Comparison of ENCODE assay signal across 8 cellular contexts in genomic region chr12:6873094-6874006, GRCh38. TPM values are rescaled to one million over a fixed set of nuclear protein-coding genes. Genes with fewer than 3 reads are reported as not detected.
DNase-seq lines count a peak whose midpoint lies in the region; ATAC-seq and TF ChIP-seq lines count a peak whose summit lies in the region.

Gene SPSB2 (minus strand): TSS chr12:6873303. CDS start chr12:6872901, 402 bp downstream.

- TF ChIP-seq CTCF in C4-2B (conservative IDR thresholded peaks at IDR 0.05) (no peak), left lung (IDR thresholded peaks at IDR 0.05) (no peak)

- H3K4me1 ChIP-seq in left lung, result peaks cover 26 to 53% of the 10 kb centered on the region in 2 donors

- H3K9me3 ChIP-seq in left lung, result no peaks in the 10 kb centered on the region

- H3K4me3 ChIP-seq in left lung, result peak within 1 kb of the TSS; percentile 74 to 82

- no peaks in the 10 kb centered on the region for H3K27me3 ChIP-seq in left lung

- peak within 1 kb of the TSS; percentile 67 for H3K27ac ChIP-seq in C4-2B
- H3K27ac ChIP-seq in left lung, result peak within 1 kb of the TSS; percentile 91

- intact Hi-C loops in left lung (cut with DNase I), result no loop called here

- peaks cover 0 to 51% of the 10 kb centered on the region in 2 donors for H3K36me3 ChIP-seq in left lung

- peak; percentile 77 for ATAC-seq in GM19397 (IDR thresholded peaks at IDR 0.05; ENCODE audit: unreplicated experiment)
- ATAC-seq in HG03558 (IDR thresholded peaks at IDR 0.05; ENCODE audit: extremely low read depth, unreplicated experiment), result peak; percentile 61
- ATAC-seq in left lung, result peak; percentile 91

- DNase-seq in NCI-H748 treated with DMSO at 0.1 percent for 48 hours (lab: John Stamatoyannopoulos, UW) (peak; percentile 71), dedifferentiated amniotic fluid mesenchymal stem cell (ENCODE audit: extremely low spot score) (peak; percentile 88), left lung (peak; percentile 99 to 100)
- DNase-seq in activated CD4-positive, alpha-beta T cell treated with anti-CD3 and anti-CD28 coated beads, Interleukin-2, amount 50 U/mL, for 1 hour, result peak; percentile 99
- DNase-seq in stimulated activated CD4-positive, alpha-beta T cell treated with anti-CD3 and anti-CD28 coated beads, Interleukin-2, amount 100 ng/mL, for 4 hours (ENCODE audit: low read depth), result peak; percentile 99

RNA-seq across cellular contexts. Expression of gene SPSB2, which starts in this region (rescaled TPM):
- 10 to 100 TPM; 24.5 to 27.1 TPM for total RNA-seq in left lung

Comparison
In these comparisons a context has a peak if more than half of its experiments do, and no peak if none do; other contexts are left out.
1. Peak in every context shown above with its lines: DNase-seq, ATAC-seq, H3K4me3 ChIP-seq and H3K27ac ChIP-seq.